ENCODE assay signal across 8 cellular contexts in genomic region chr5:69024241-69024651, GRCh38.
DNase-seq lines count a peak whose midpoint lies in the region; ATAC-seq, FAIRE-seq and TF ChIP-seq lines count a peak whose summit lies in the region.

No MANE protein-coding gene starts in this region.

- peak; percentile 16 for FAIRE-seq in HTR-8/SVneo (lab: Jason Lieb, UNC)

- no peaks in the 10 kb centered on the region for H3K27me3 Mint-ChIP-seq in neural crest cell (ENCODE audit: low read depth)

- H3K9me3 Mint-ChIP-seq in neural crest cell, result peaks cover 2% of the 10 kb centered on the region

- TF ChIP-seq CTCF in epithelial cell of proximal tubule (conservative IDR thresholded peaks at IDR 0.05; ENCODE audit: low read depth, low read length) (peak; percentile 81), neural crest cell (conservative IDR thresholded peaks at IDR 0.05) (peak; percentile 72)

- H3K4me1 Mint-ChIP-seq in neural crest cell, result no peaks in the 10 kb centered on the region

- no peak for ATAC-seq in GM21737 (IDR thresholded peaks at IDR 0.05; ENCODE audit: unreplicated experiment)

- DNase-seq in NCI-H446 (lab: John Stamatoyannopoulos, UW) (peak; percentile 7 to 48), NCI-H446 treated with DMSO at 0.1 percent for 48 hours (lab: John Stamatoyannopoulos, UW) (no peak), HTR-8/SVneo (ENCODE audit: insufficient read length, low spot score) (peak; percentile 42), SK-N-DZ (ENCODE audit: low spot score) (peak; percentile 73), epithelial cell of proximal tubule (ENCODE audit: low read depth) (no peak), neural crest cell (ENCODE audit: low read depth, low spot score) (no peak), DMS79 (lab: John Stamatoyannopoulos, UW) (no peak)

- H3K4me3 Mint-ChIP-seq in neural crest cell, result no peak overlapping the region

- H3K27ac Mint-ChIP-seq in neural crest cell (ENCODE audit: unreplicated experiment), result no peak overlapping the region

- H3K36me3 Mint-ChIP-seq in neural crest cell (ENCODE audit: low read depth), result no peaks in the 10 kb centered on the region

- H3K4me3 ChIP-seq in epithelial cell of proximal tubule (ENCODE audit: low read depth, low read length), result no peak overlapping the region

Comparison
In these comparisons a context has a peak if more than half of its experiments do, and no peak if none do; other contexts are left out.
1. DNase-seq: peak in NCI-H446 (2 of 2), HTR-8/SVneo (single experiment) and SK-N-DZ (single experiment); none in NCI-H446 treated with DMSO at 0.1 percent for 48 hours (single experiment), epithelial cell of proximal tubule (single experiment), neural crest cell (single experiment) and DMS79 (single experiment).